ENCODE assay signal across 22 cellular contexts in genomic region chr5:168423478-168423877, GRCh38.
DNase-seq lines count a peak whose midpoint lies in the region; ATAC-seq, FAIRE-seq and TF ChIP-seq lines count a peak whose summit lies in the region.
"Had no signal": no experiment of that assay in that cellular context is flagged by ENCODE, and none has a peak within 500 bp of the region (broad histone marks: within the 10 kb centered on the region; RNA-seq: fewer than 3 reads in every experiment).

No MANE protein-coding gene starts in this region.

- H3K79me1 ChIP-seq in IMR-90 (ENCODE audit: low read depth in 1 of 2, low read length in 2 of 2), result 0 out of 4 replicates have a peak, but pooled peaks cover 0 to 5% of the 10 kb centered on the region in 2 experiments

- H3K79me2 ChIP-seq in HepG2 (ENCODE audit: insufficient read depth, low read length), result no peaks in the 10 kb centered on the region

- H4K20me1 ChIP-seq in IMR-90 (ENCODE audit: insufficient read depth, low read length), result no peaks in the 10 kb centered on the region
- no peaks in the 10 kb centered on the region for H4K20me1 ChIP-seq in HepG2 (ENCODE audit: insufficient read depth, low read length)

- H3K4me2 ChIP-seq in IMR-90 (ENCODE audit: low read depth, low read length) (no peak overlapping the region), HepG2 (ENCODE audit: low read depth, low read length) (peak overlapping the region; percentile 55; the same call in 1 of the 2 replicates)
- H3K4me2 ChIP-seq: BLaER1 treated with 17β-estradiol and CSF1 and Interleukin-3, amounts not matched to agents 10 nM and 100 nM; GM23338 had no signal

- no peak overlapping the region for H4K8ac ChIP-seq in IMR-90 (ENCODE audit: low read depth in 2 of 2, low read length in 2 of 2)

- H2AK5ac ChIP-seq in IMR-90 (ENCODE audit: low read depth, low read length), result no peak overlapping the region

- TF ChIP-seq RAD21 in IMR-90 (IDR thresholded peaks at IDR 0.05; ENCODE audit: low read length) (no peak), HepG2 (CRISPR knock-in tag; IDR thresholded peaks at IDR 0.05) (no peak)

- H2AFZ ChIP-seq in IMR-90 (replicated peaks; ENCODE audit: low read length, poor library complexity) (peak overlapping the region; percentile 17), HepG2 (ENCODE audit: low read length) (no peak overlapping the region)
- H2AFZ ChIP-seq: GM23338 had no signal

- in situ Hi-C loops in IMR-90 (cut with MboI; ENCODE audit: low sequenced_read_pairs), result no loop called here
- in situ Hi-C loops in HepG2 (cut with HindIII; ENCODE audit: extremely low pct_ligation_motif_present, low pct_unique_long_range_greater_than_20kb), result loop anchor here (5.0 kb wide), 1 partner anchor 151 kb away; no protein-coding TSS in a partner anchor

- H3K56ac ChIP-seq in IMR-90 (ENCODE audit: extremely low read depth, insufficient read depth, low read length), result no peak overlapping the region

- ATAC-seq in IMR-90 (ENCODE audit: low read depth) (no peak), HepG2 (peak; percentile 9), right cardiac atrium (no peak)
- ATAC-seq: GM12878, GM23338, HCT116 had no signal

- H3K4me3 ChIP-seq in IMR-90 (ENCODE audit: insufficient read depth, low read depth, low read length) (no peak overlapping the region), endocrine pancreas (ENCODE audit: control insufficient read depth, insufficient read depth, low read length) (no peak overlapping the region), HepG2 (replicated peaks in 1 of 3; ENCODE audit: insufficient read depth in 1 of 3, low read depth in 2 of 3, low read length in 3 of 3) (no peak overlapping the region), A673 (ENCODE audit: low read depth, low read length, poor library complexity, severe bottlenecking) (no peak overlapping the region), right cardiac atrium (ENCODE audit: low read length) (no peak overlapping the region)
- H3K4me3 ChIP-seq: BLaER1 treated with 17β-estradiol and CSF1 and Interleukin-3, amounts not matched to agents 10 nM and 100 nM; GM12878; GM23338 had no signal

- peaks cover 4% of the 10 kb centered on the region for H3K4me1 ChIP-seq in IMR-90 (ENCODE audit: control insufficient read depth, insufficient read depth, low read length)
- no peaks in the 10 kb centered on the region for H3K4me1 ChIP-seq in endocrine pancreas (ENCODE audit: control insufficient read depth, insufficient read depth, low read length)
- peaks cover 25% of the 10 kb centered on the region for H3K4me1 ChIP-seq in HepG2 (ENCODE audit: insufficient read depth, low read length)
- peaks cover 17% of the 10 kb centered on the region for H3K4me1 ChIP-seq in A673 (ENCODE audit: insufficient read depth, low read length, poor library complexity, severe bottlenecking)
- H3K4me1 ChIP-seq in right cardiac atrium (ENCODE audit: control insufficient read depth, insufficient read depth, low read length), result no peaks in the 10 kb centered on the region
- H3K4me1 ChIP-seq: BE2C had no signal

- H3K27me3 ChIP-seq in IMR-90 (ENCODE audit: control insufficient read depth, insufficient read depth, low read length), result no peaks in the 10 kb centered on the region
- H3K27me3 ChIP-seq in endocrine pancreas (ENCODE audit: control insufficient read depth, insufficient read depth, low read length), result no peaks in the 10 kb centered on the region
- no peaks in the 10 kb centered on the region for H3K27me3 ChIP-seq in HepG2 (ENCODE audit: control insufficient read depth in 1 of 2, insufficient read depth in 2 of 2, low read length in 2 of 2)
- no peaks in the 10 kb centered on the region for H3K27me3 ChIP-seq in A673 (replicated peaks; ENCODE audit: insufficient read depth, low read depth, low read length, poor library complexity)
- no peaks in the 10 kb centered on the region for H3K27me3 ChIP-seq in right cardiac atrium (ENCODE audit: control insufficient read depth, insufficient read depth)
- H3K27me3 ChIP-seq: BE2C; BLaER1 treated with 17β-estradiol and CSF1 and Interleukin-3, amounts not matched to agents 10 nM and 100 nM had no signal

- H2BK20ac ChIP-seq in IMR-90 (ENCODE audit: low read depth, low read length), result no peak overlapping the region

- POLR2A ChIA-PET in IMR-90 (lab: Charles Lee; ENCODE audit: unreplicated experiment), result no interaction called here
- POLR2A ChIA-PET in HepG2 (lab: Yijun Ruan, JAX), result no interaction called here
- POLR2A ChIA-PET in A673 (lab: Charles Lee; ENCODE audit: low non-redundant PET), result no interaction called here

- DNase-seq in IMR-90 (no peak), HepG2 (ENCODE audit: low spot score) (no peak), A673 (ENCODE audit: low spot score) (no peak), right cardiac atrium (no peak), cerebellar cortex (ENCODE audit: low spot score) (no peak)
- DNase-seq: ACHN; AML-193; BE2C; CD4-positive, alpha-beta T cell; CD8-positive, alpha-beta memory T cell; DMS 273 treated with DMSO at 0.1 percent for 48 hours; DMS79; EL; GDM1; H9 had no signal

- no peak overlapping the region for H2AK9ac ChIP-seq in IMR-90 (replicated peaks; ENCODE audit: low read depth, low read length, poor library complexity)

- H4K5ac ChIP-seq in IMR-90 (ENCODE audit: low read depth, low read length), result no peak overlapping the region

- H4K91ac ChIP-seq in IMR-90 (ENCODE audit: insufficient read depth, low read depth, low read length), result no peak overlapping the region

- H3K36me3 ChIP-seq in IMR-90 (ENCODE audit: control insufficient read depth, insufficient read depth, low read length) (peaks cover 3% of the 10 kb centered on the region), endocrine pancreas (ENCODE audit: control insufficient read depth, insufficient read depth, low read length) (no peaks in the 10 kb centered on the region), HepG2 (replicated peaks in 1 of 2; ENCODE audit: control insufficient read depth in 1 of 2, insufficient read depth in 2 of 2, low read length in 2 of 2) (peaks cover 0 to 10% of the 10 kb centered on the region in 2 experiments; a peak in 2 of 5 replicates), A673 (ENCODE audit: insufficient read depth, low read length, poor library complexity, severe bottlenecking) (no peaks in the 10 kb centered on the region)
- H3K36me3 ChIP-seq: BE2C; BLaER1 treated with 17β-estradiol and CSF1 and Interleukin-3, amounts not matched to agents 10 nM and 100 nM had no signal

- H3K9ac ChIP-seq in IMR-90 (ENCODE audit: low read depth, low read length), result no peak overlapping the region
- H3K9ac ChIP-seq in endocrine pancreas (ENCODE audit: control insufficient read depth, insufficient read depth, low read length), result peak overlapping the region; percentile 36
- H3K9ac ChIP-seq in HepG2 (ENCODE audit: insufficient read depth, low read depth, low read length), result no peak overlapping the region
- H3K9ac ChIP-seq: BLaER1 treated with 17β-estradiol and CSF1 and Interleukin-3, amounts not matched to agents 10 nM and 100 nM had no signal

- no peak overlapping the region for H3K23ac ChIP-seq in IMR-90 (ENCODE audit: low read depth, low read length)

- BruUV-seq in IMR-90 (replicated peaks; lab: Mats Ljungman, UMichigan) (no TSS peak), HepG2 (replicated peaks; lab: Mats Ljungman, UMichigan) (no TSS peak), A673 (replicated peaks; lab: Mats Ljungman, UMichigan) (no TSS peak)

- dilution Hi-C loops in IMR-90 (cut with HindIII; ENCODE audit: low sequenced_read_pairs, unreplicated experiment), result no loop called here

- TF ChIP-seq EP300 in HepG2 (IDR thresholded peaks at IDR 0.05; ENCODE audit: low read depth in 2 of 2, low read length in 2 of 2) (no peak), HepG2 (CRISPR knock-in tag; IDR thresholded peaks at IDR 0.05; ENCODE audit: borderline replicate concordance) (no peak)

- intact Hi-C loops in IMR-90 (cut with micrococcal nuclease), result loop anchor here (2.0 kb wide), 1 partner anchor 155 kb away; no protein-coding TSS in a partner anchor
- intact Hi-C loops in HepG2 (cut with micrococcal nuclease; ENCODE audit: unreplicated experiment), result loop anchor here (5.0 kb wide), 1 partner anchor 131 kb away; the partner anchor contains the start of gene WWC1
- intact Hi-C loops in A673 (cut with micrococcal nuclease; ENCODE audit: unreplicated experiment), result no loop called here
- intact Hi-C loops in right cardiac atrium (cut with DNase I), result no loop called here

- no peaks in the 10 kb centered on the region for H3K9me3 ChIP-seq in IMR-90 (ENCODE audit: control insufficient read depth, insufficient read depth, low read length)
- H3K9me3 ChIP-seq in endocrine pancreas (ENCODE audit: control insufficient read depth, low read length), result no peaks in the 10 kb centered on the region
- H3K9me3 ChIP-seq in HepG2 (ENCODE audit: low read length), result no peaks in the 10 kb centered on the region
- no peaks in the 10 kb centered on the region for H3K9me3 ChIP-seq in A673 (ENCODE audit: low read depth, low read length, poor library complexity, severe bottlenecking)
- H3K9me3 ChIP-seq in right cardiac atrium (ENCODE audit: control insufficient read depth, low read length), result no peaks in the 10 kb centered on the region
- H3K9me3 ChIP-seq: BE2C; BLaER1 treated with 17β-estradiol and CSF1 and Interleukin-3, amounts not matched to agents 10 nM and 100 nM had no signal

- H2BK120ac ChIP-seq in IMR-90 (ENCODE audit: low read depth, low read length), result no peak overlapping the region

- H3K18ac ChIP-seq in IMR-90 (ENCODE audit: low read depth, low read length), result no peak overlapping the region

- no peak overlapping the region for H3K14ac ChIP-seq in IMR-90 (replicated peaks; ENCODE audit: low read depth, low read length)

- no peak overlapping the region for H3K4ac ChIP-seq in IMR-90 (ENCODE audit: low read depth, low read length)

- CTCF ChIA-PET in IMR-90 (lab: Yijun Ruan, JAX), result no interaction called here
- CTCF ChIA-PET in HepG2 (lab: Yijun Ruan, JAX; ENCODE audit: low intra/inter-chr PET ratio, low total read pairs), result interaction anchor here (1.3 kb wide), 1 partner anchor 154 kb away, joined by 6 read pairs; no protein-coding TSS in a partner anchor
- CTCF ChIA-PET in A673 (lab: Charles Lee), result no interaction called here

- H3K9me1 ChIP-seq in IMR-90 (ENCODE audit: insufficient read depth, low read length), result peaks cover 9% of the 10 kb centered on the region

- no peak for TF ChIP-seq POLR2A in IMR-90 (IDR thresholded peaks at IDR 0.05; ENCODE audit: low read depth, low read length)
- no peak for TF ChIP-seq POLR2A in HepG2 (IDR thresholded peaks at IDR 0.05; ENCODE audit: insufficient read depth in 1 of 2, low read depth in 2 of 2, low read length in 2 of 2)

- 82% methylated on average over 3 of the region's 9 CpGs; no CpG with 5 or more reads in 1 of the 2 experiments for WGBS in IMR-90 (ENCODE audit: extremely low coverage in 2 of 2, insufficient read length in 1 of 2), 2 experiments
- 90% methylated on average over 6 of the region's 9 CpGs for WGBS in HepG2 (ENCODE audit: low lambda C conversion rate)
- 84% methylated on average over 9 of the region's 9 CpGs for WGBS in right cardiac atrium

- FAIRE-seq in HepG2 (lab: Jason Lieb, UNC), result no peak
- FAIRE-seq: D721Med, GM12878, GM19239 had no signal

- H3K27ac ChIP-seq in IMR-90 (ENCODE audit: insufficient read depth, low read length) (no peak overlapping the region), HepG2 (ENCODE audit: extremely low read length, insufficient read depth, low read length) (no peak overlapping the region), A673 (ENCODE audit: low read depth, low read length, poor library complexity, severe bottlenecking) (no peak overlapping the region), right cardiac atrium (ENCODE audit: low read length) (no peak overlapping the region)
- H3K27ac ChIP-seq: BLaER1 treated with 17β-estradiol and CSF1 and Interleukin-3, amounts not matched to agents 10 nM and 100 nM had no signal

- no peak overlapping the region for H2BK15ac ChIP-seq in IMR-90 (ENCODE audit: low read depth, low read length)

- TF ChIP-seq CTCF in IMR-90 (conservative IDR thresholded peaks at IDR 0.05; ENCODE audit: low read depth, low read length) (no peak), HepG2 (CRISPR knock-in tag; IDR thresholded peaks at IDR 0.05) (no peak), A673 (conservative IDR thresholded peaks at IDR 0.05; ENCODE audit: low read depth, low read length) (no peak)

- no peak overlapping the region for H2BK5ac ChIP-seq in IMR-90 (ENCODE audit: low read depth, low read length, poor library complexity, severe bottlenecking)

Comparison
In these comparisons a context has a peak if more than half of its experiments do, and no peak if none do; other contexts are left out.
1. intact Hi-C loops: an anchor here in IMR-90 (2.0 kb wide) and HepG2 (5.0 kb wide); none called in A673 and right cardiac atrium.